ENCODE assay signal across 11 cellular contexts in the genomic region with DNA sequence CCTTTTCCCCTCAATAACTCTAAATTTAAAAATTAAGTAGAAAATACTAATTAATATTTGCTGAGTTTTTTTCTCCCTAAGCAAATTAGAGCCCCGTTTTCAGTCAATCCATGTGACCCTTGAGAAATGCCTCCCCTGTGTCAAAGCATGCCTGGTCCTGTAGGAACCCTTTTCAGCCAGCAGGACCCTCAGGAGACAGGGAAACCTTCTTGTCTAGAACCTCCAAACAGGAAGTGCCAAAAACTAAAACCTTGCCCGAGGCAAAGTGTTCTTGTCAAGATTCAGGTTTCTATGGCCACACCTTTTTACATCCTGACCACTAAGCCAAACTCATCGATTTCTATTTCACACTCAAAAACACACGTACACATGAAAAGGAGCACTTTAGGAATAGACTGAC.
DNase-seq lines count a peak whose midpoint lies in the region; ATAC-seq, FAIRE-seq and TF ChIP-seq lines count a peak whose summit lies in the region.
"Had no signal": no experiment of that assay in that cellular context is flagged by ENCODE, and none has a peak within 500 bp of the region (broad histone marks: within the 10 kb centered on the region; RNA-seq: fewer than 3 reads in every experiment).

No MANE protein-coding gene starts in this region.

- H3K4me3 ChIP-seq in astrocyte of the spinal cord (ENCODE audit: low read depth, low read length), result no peak overlapping the region

- intact Hi-C loops in activated CD4-positive, alpha-beta T cell treated with anti-CD3 and anti-CD28 coated beads for 36 hours (cut with DNase I, micrococcal nuclease), result loop anchor here (1.0 to 2.0 kb wide), 5 partner anchors 97 to 575 kb away; no protein-coding TSS in a partner anchor

- peak overlapping the region; percentile 32 for H3K27ac Mint-ChIP-seq in activated CD4-positive, alpha-beta T cell treated with anti-CD3 and anti-CD28 coated beads for 36 hours
- no peak overlapping the region for H3K27ac Mint-ChIP-seq in neural crest cell (ENCODE audit: unreplicated experiment)
- H3K27ac Mint-ChIP-seq: B cell had no signal

- H3K36me3 Mint-ChIP-seq in activated CD4-positive, alpha-beta T cell treated with anti-CD3 and anti-CD28 coated beads for 36 hours (ENCODE audit: low read depth), result no peaks in the 10 kb centered on the region
- no peaks in the 10 kb centered on the region for H3K36me3 Mint-ChIP-seq in neural crest cell (ENCODE audit: low read depth)

- H3K4me1 Mint-ChIP-seq in activated CD4-positive, alpha-beta T cell treated with anti-CD3 and anti-CD28 coated beads for 36 hours, result peaks cover 29% of the 10 kb centered on the region
- H3K4me1 Mint-ChIP-seq in neural crest cell, result peaks cover 20% of the 10 kb centered on the region

- CTCF ChIA-PET in activated CD4-positive, alpha-beta T cell treated with anti-CD3 and anti-CD28 coated beads for 36 hours (lab: Charles Lee), result interaction anchor here (0.8 to 4.5 kb wide), 18 partner anchors 7 to 277 kb away, joined by 3 to 42 read pairs (median 14); partner anchors contain the start of gene NFE2L3

- no peaks in the 10 kb centered on the region for H3K9me3 Mint-ChIP-seq in activated CD4-positive, alpha-beta T cell treated with anti-CD3 and anti-CD28 coated beads for 36 hours (ENCODE audit: low read depth)
- H3K9me3 Mint-ChIP-seq in neural crest cell, result no peaks in the 10 kb centered on the region

- in situ Hi-C loops in astrocyte of the spinal cord (cut with HindIII; ENCODE audit: low sequenced_read_pairs), result no loop called here

- peak; percentile 58 for ATAC-seq in activated CD4-positive, alpha-beta T cell treated with anti-CD3 and anti-CD28 coated beads for 36 hours
- ATAC-seq in GM21381 (IDR thresholded peaks at IDR 0.05; ENCODE audit: unreplicated experiment), result no peak

- DNase-seq in activated CD4-positive, alpha-beta T cell treated with anti-CD3 and anti-CD28 coated beads for 36 hours, result no peak
- DNase-seq in activated CD4-positive, alpha-beta T cell treated with anti-CD3 and anti-CD28 coated beads for 4 hours, result no peak
- DNase-seq in M059J (ENCODE audit: low read depth), result peak; percentile 70
- DNase-seq in astrocyte of the spinal cord (ENCODE audit: low read depth, low spot score), result no peak
- DNase-seq in neural crest cell (ENCODE audit: low read depth, low spot score), result no peak
- no peak for DNase-seq in H54 (ENCODE audit: insufficient read length, low spot score)
- no peak for DNase-seq in anterior cingulate cortex (lab: John Stamatoyannopoulos, UW)
- DNase-seq: hypothalamus, NCI-H1105 had no signal

- H3K4me3 Mint-ChIP-seq in activated CD4-positive, alpha-beta T cell treated with anti-CD3 and anti-CD28 coated beads for 36 hours, result no peak overlapping the region
- H3K4me3 Mint-ChIP-seq in neural crest cell, result no peak overlapping the region
- H3K4me3 Mint-ChIP-seq: B cell had no signal

- TF ChIP-seq CTCF in astrocyte of the spinal cord (IDR thresholded peaks at IDR 0.05; ENCODE audit: low read depth, low read length), result peak; percentile 29
- TF ChIP-seq CTCF in neural crest cell (conservative IDR thresholded peaks at IDR 0.05), result peak; percentile 49

- no peak for FAIRE-seq in H54 (lab: Jason Lieb, UNC)

- no peak for TF ChIP-seq POLR2A in H54 (IDR thresholded peaks at IDR 0.05; ENCODE audit: low read depth, low read length)

- POLR2A ChIA-PET in activated CD4-positive, alpha-beta T cell treated with anti-CD3 and anti-CD28 coated beads for 36 hours (lab: Charles Lee), result interaction anchor here (1.4 to 2.2 kb wide), 3 partner anchors 97 to 106 kb away, joined by 6 to 16 read pairs (median 8); no protein-coding TSS in a partner anchor

- no peaks in the 10 kb centered on the region for H3K27me3 Mint-ChIP-seq in activated CD4-positive, alpha-beta T cell treated with anti-CD3 and anti-CD28 coated beads for 36 hours
- no peaks in the 10 kb centered on the region for H3K27me3 Mint-ChIP-seq in neural crest cell (ENCODE audit: low read depth)
- H3K27me3 Mint-ChIP-seq: B cell had no signal
